In the genomic region with DNA sequence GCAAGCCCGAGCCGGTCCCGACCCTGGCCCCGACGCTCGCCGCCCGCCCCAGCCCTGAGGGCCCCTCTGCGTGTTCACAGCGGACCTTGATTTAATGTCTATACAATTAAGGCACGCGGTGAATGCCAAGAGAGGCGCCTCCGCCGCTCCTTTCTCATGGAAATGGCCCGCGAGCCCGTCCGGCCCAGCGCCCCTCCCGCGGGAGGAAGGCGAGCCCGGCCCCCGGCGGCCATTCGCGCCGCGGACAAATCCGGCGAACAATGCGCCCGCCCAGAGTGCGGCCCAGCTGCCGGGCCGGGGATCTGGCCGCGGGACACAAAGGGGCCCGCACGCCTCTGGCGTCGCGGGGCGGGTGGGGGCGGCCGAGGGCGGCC, we compare ENCODE assay signal across 19 cellular contexts. TPM values are rescaled to one million over a fixed set of nuclear protein-coding genes. Genes with fewer than 3 reads are reported as not detected.
DNase-seq lines count a peak whose midpoint lies in the region; ATAC-seq, FAIRE-seq and TF ChIP-seq lines count a peak whose summit lies in the region.
"Had no signal": no experiment of that assay in that cellular context is flagged by ENCODE, and none has a peak within 500 bp of the region (broad histone marks: within the 10 kb centered on the region; RNA-seq: fewer than 3 reads in every experiment).

No MANE protein-coding gene starts in this region.

- dilution Hi-C loops in endothelial cell of umbilical vein (cut with MboI; ENCODE audit: extremely low pct_ligation_motif_present, low sequenced_read_pairs), result no loop called here

- no peaks in the 10 kb centered on the region for H3K9me3 Mint-ChIP-seq in activated CD8-positive, alpha-beta memory T cell treated with anti-CD3 and anti-CD28 coated beads, Interleukin-2, amount 10 ng/mL, durations not matched to agents 7 days and 5 days (ENCODE audit: low read depth)
- H3K9me3 Mint-ChIP-seq: activated T-cell treated with anti-CD3 and anti-CD28 coated beads, Interleukin-2, amount 50 U/mL, for 24 hours; dendritic cell treated with granulocyte-macrophage colony-stimulating factor and Interleukin-4, amounts not matched to agents 40 ng/mL and 50 ng/mL, for 4 days had no signal

- H3K36me3 Mint-ChIP-seq in activated CD8-positive, alpha-beta memory T cell treated with anti-CD3 and anti-CD28 coated beads, Interleukin-2, amount 10 ng/mL, durations not matched to agents 7 days and 5 days, result no peaks in the 10 kb centered on the region

- H3K27me3 ChIP-seq in HUES6 (ENCODE audit: control insufficient read depth, insufficient read depth, low read length) (peaks cover 74% of the 10 kb centered on the region), endothelial cell of umbilical vein (ENCODE audit: control insufficient read depth in 2 of 2, insufficient read depth in 2 of 2, low read length in 2 of 2) (peaks cover 47 to 61% of the 10 kb centered on the region in 2 experiments), osteoblast (ENCODE audit: insufficient read depth, low read length) (peaks cover 58% of the 10 kb centered on the region), gastroesophageal sphincter (peaks cover 100% of the 10 kb centered on the region), esophagus squamous epithelium (peaks cover 39 to 100% (median 48%) of the 10 kb centered on the region in 4 donors)

- CTCF ChIA-PET in endothelial cell of umbilical vein (lab: Charles Lee), result no interaction called here
- CTCF ChIA-PET in activated CD8-positive, alpha-beta memory T cell treated with anti-CD3 and anti-CD28 coated beads, Interleukin-2, amount 10 ng/mL, durations not matched to agents 7 days and 5 days (lab: Charles Lee), result interaction anchor here (1.0 kb wide), 1 partner anchor 203 kb away, joined by 3 read pairs; no protein-coding TSS in a partner anchor

- no peak overlapping the region for H3K27ac ChIP-seq in HUES6 (ENCODE audit: low read depth, low read length)
- H3K27ac ChIP-seq in endothelial cell of umbilical vein (ENCODE audit: insufficient read depth, low read depth, low read length), result no peak overlapping the region
- H3K27ac ChIP-seq in osteoblast (ENCODE audit: low read depth, low read length), result no peak overlapping the region
- H3K27ac ChIP-seq in gastroesophageal sphincter, result no peak overlapping the region
- H3K27ac ChIP-seq in esophagus squamous epithelium, result no peak overlapping the region
- H3K27ac ChIP-seq: adrenal gland, neutrophil, tibial artery had no signal

- POLR2A ChIA-PET in endothelial cell of umbilical vein (lab: Charles Lee), result no interaction called here

- no peak for TF ChIP-seq CTCF in endothelial cell of umbilical vein (IDR thresholded peaks at IDR 0.05; ENCODE audit: extremely low read depth in 1 of 2, insufficient read depth in 1 of 2, low read depth in 1 of 2, low read length in 2 of 2)
- TF ChIP-seq CTCF in osteoblast (IDR thresholded peaks at IDR 0.05; ENCODE audit: extremely low read depth, low read depth, low read length), result no peak
- TF ChIP-seq CTCF in gastroesophageal sphincter (IDR thresholded peaks at IDR 0.05), result no peak
- TF ChIP-seq CTCF in esophagus squamous epithelium (IDR thresholded peaks at IDR 0.05), result no peak

- no peak overlapping the region for H2AFZ ChIP-seq in endothelial cell of umbilical vein (ENCODE audit: low read depth, low read length)
- H2AFZ ChIP-seq in osteoblast (ENCODE audit: low read length), result no peak overlapping the region

- no peak for TF ChIP-seq EP300 in gastroesophageal sphincter (IDR thresholded peaks at IDR 0.05)

- DNase-seq in DMS53 (lab: John Stamatoyannopoulos, UW) (peak; percentile 43), DMS53 treated with DMSO at 0.1 percent for 48 hours (lab: John Stamatoyannopoulos, UW; ENCODE audit: unreplicated experiment) (no peak), endothelial cell of umbilical vein (ENCODE audit: low read depth, low spot score) (no peak), osteoblast (ENCODE audit: insufficient read length, low spot score, missing footprints) (peak; percentile 87), esophagus squamous epithelium (lab: John Stamatoyannopoulos, UW) (no peak)
- DNase-seq in activated CD8-positive, alpha-beta memory T cell treated with anti-CD3 and anti-CD28 coated beads, Interleukin-2, amount 10 ng/mL, durations not matched to agents 7 days and 5 days, result no peak
- DNase-seq: adrenal gland, DND-41, GOT3, MM.1S, tibial artery had no signal

- H3K9me1 ChIP-seq in endothelial cell of umbilical vein (replicated peaks; ENCODE audit: control insufficient read depth, extremely low read depth, insufficient read depth, low read length), result no peaks in the 10 kb centered on the region

- H3K4me2 ChIP-seq in endothelial cell of umbilical vein (ENCODE audit: insufficient read depth, low read length) (no peak overlapping the region), osteoblast (ENCODE audit: insufficient read depth, low read length) (no peak overlapping the region)

- H3K4me3 ChIP-seq in HUES6 (ENCODE audit: low read depth, low read length) (peak overlapping the region; percentile 67), endothelial cell of umbilical vein (replicated peaks in 1 of 3; ENCODE audit: insufficient read depth in 1 of 3, low read depth in 1 of 3, low read length in 3 of 3) (no peak overlapping the region), osteoblast (ENCODE audit: insufficient read depth, low read length) (no peak overlapping the region), gastroesophageal sphincter (peak overlapping the region in 1 of 2 donors; percentile 34), esophagus squamous epithelium (peak overlapping the region in 2 of 4 donors; percentile 15 to 56)
- H3K4me3 ChIP-seq: tibial artery had no signal

- FAIRE-seq in endothelial cell of umbilical vein (lab: Jason Lieb, UNC), result no peak
- FAIRE-seq: GM12892, RCC 7860 had no signal

- peaks cover 2% of the 10 kb centered on the region for H3K4me1 Mint-ChIP-seq in activated CD8-positive, alpha-beta memory T cell treated with anti-CD3 and anti-CD28 coated beads, Interleukin-2, amount 10 ng/mL, durations not matched to agents 7 days and 5 days

- H3K9ac ChIP-seq in HUES6 (ENCODE audit: low read length) (no peak overlapping the region), endothelial cell of umbilical vein (replicated peaks; ENCODE audit: extremely low read depth, insufficient read depth, low read length) (no peak overlapping the region)

- peaks cover 57% of the 10 kb centered on the region for H3K27me3 Mint-ChIP-seq in activated CD8-positive, alpha-beta memory T cell treated with anti-CD3 and anti-CD28 coated beads, Interleukin-2, amount 10 ng/mL, durations not matched to agents 7 days and 5 days

- BruUV-seq in endothelial cell of umbilical vein (replicated peaks; lab: Mats Ljungman, UMichigan), result no TSS peak

- H3K4me1 ChIP-seq in HUES6 (ENCODE audit: control insufficient read depth, insufficient read depth, low read length) (peaks cover 39% of the 10 kb centered on the region), endothelial cell of umbilical vein (ENCODE audit: control insufficient read depth, extremely low read depth, insufficient read depth, low read length) (no peaks in the 10 kb centered on the region), osteoblast (ENCODE audit: insufficient read depth, low read length) (no peaks in the 10 kb centered on the region), gastroesophageal sphincter (peaks cover 0 to 54% (median 24%) of the 10 kb centered on the region in 3 donors), esophagus squamous epithelium (peaks cover 8 to 52% (median 25%) of the 10 kb centered on the region in 3 donors)

- intact Hi-C loops in endothelial cell of umbilical vein (cut with micrococcal nuclease), result loop anchor here (5.0 kb wide), 1 partner anchor 121 kb away; no protein-coding TSS in a partner anchor
- intact Hi-C loops in esophagus squamous epithelium (cut with DNase I), result no loop called here

- H3K36me3 ChIP-seq in HUES6 (ENCODE audit: control insufficient read depth, insufficient read depth, low read length) (no peaks in the 10 kb centered on the region), endothelial cell of umbilical vein (ENCODE audit: control insufficient read depth in 2 of 2, extremely low read depth in 1 of 2, insufficient read depth in 2 of 2, low read length in 2 of 2) (no peaks in the 10 kb centered on the region), osteoblast (ENCODE audit: insufficient read depth, low read length) (no peaks in the 10 kb centered on the region), gastroesophageal sphincter (no peaks in the 10 kb centered on the region), esophagus squamous epithelium (no peaks in the 10 kb centered on the region)
- H3K36me3 ChIP-seq: adrenal gland, neutrophil, tibial artery had no signal

- H4K20me1 ChIP-seq in endothelial cell of umbilical vein (replicated peaks; ENCODE audit: control insufficient read depth, extremely low read depth, insufficient read depth, low read length) (no peaks in the 10 kb centered on the region), osteoblast (ENCODE audit: insufficient read depth, low read length) (peaks cover 8% of the 10 kb centered on the region)

- no peak overlapping the region for H3K4me3 Mint-ChIP-seq in activated CD8-positive, alpha-beta memory T cell treated with anti-CD3 and anti-CD28 coated beads, Interleukin-2, amount 10 ng/mL, durations not matched to agents 7 days and 5 days

- TF ChIP-seq POLR2A in endothelial cell of umbilical vein (IDR thresholded peaks at IDR 0.05; ENCODE audit: low read depth, low read length), result no peak
- no peak for TF ChIP-seq POLR2A in gastroesophageal sphincter (IDR thresholded peaks at IDR 0.05)
- TF ChIP-seq POLR2A in esophagus squamous epithelium (IDR thresholded peaks at IDR 0.05), result no peak

- H3K27ac Mint-ChIP-seq in activated CD8-positive, alpha-beta memory T cell treated with anti-CD3 and anti-CD28 coated beads, Interleukin-2, amount 10 ng/mL, durations not matched to agents 7 days and 5 days, result no peak overlapping the region
- H3K27ac Mint-ChIP-seq: activated T-cell treated with anti-CD3 and anti-CD28 coated beads, Interleukin-2, amount 50 U/mL, for 24 hours; dendritic cell treated with granulocyte-macrophage colony-stimulating factor and Interleukin-4, amounts not matched to agents 40 ng/mL and 50 ng/mL, for 4 days had no signal

- no peak for ATAC-seq in gastroesophageal sphincter
- ATAC-seq in activated CD8-positive, alpha-beta memory T cell treated with anti-CD3 and anti-CD28 coated beads, Interleukin-2, amount 10 ng/mL, durations not matched to agents 7 days and 5 days, result no peak

- H3K79me2 ChIP-seq in endothelial cell of umbilical vein (ENCODE audit: control insufficient read depth, insufficient read depth, low read length) (no peaks in the 10 kb centered on the region), osteoblast (ENCODE audit: insufficient read depth, low read length) (no peaks in the 10 kb centered on the region)

- no CpG with 5 or more reads among the region's 48 CpGs for WGBS in gastroesophageal sphincter (ENCODE audit: low coverage in 1 of 2), 2 donors
- 0% methylated on average over 2 of the region's 48 CpGs; no CpG with 5 or more reads in 1 of the 2 donors for WGBS in esophagus squamous epithelium, 2 donors

- H3K9me3 ChIP-seq in HUES6 (ENCODE audit: control insufficient read depth, insufficient read depth, low read depth, low read length), result no peaks in the 10 kb centered on the region
- H3K9me3 ChIP-seq in endothelial cell of umbilical vein (replicated peaks; ENCODE audit: control insufficient read depth, insufficient read depth, low read length), result no peaks in the 10 kb centered on the region
- H3K9me3 ChIP-seq in osteoblast (ENCODE audit: low read depth, low read length), result no peaks in the 10 kb centered on the region
- H3K9me3 ChIP-seq in gastroesophageal sphincter, result no peaks in the 10 kb centered on the region
- H3K9me3 ChIP-seq in esophagus squamous epithelium, result no peaks in the 10 kb centered on the region
- H3K9me3 ChIP-seq: adrenal gland, neutrophil, tibial artery had no signal

RNA-seq across cellular contexts. Expression of a gene that starts 37.5 kb away (rescaled TPM):
- 41.1 and 44.4 TPM in 2 replicates for total RNA-seq in endothelial cell of umbilical vein
- polyA plus RNA-seq in endothelial cell of umbilical vein, result 22.3 and 25.2 TPM in 2 replicates
- polyA plus RNA-seq in endothelial cell of umbilical vein (2011; cell fraction: cytosol; rRNA removed), result 27.9 and 28.5 TPM in 2 replicates
- polyA plus RNA-seq in endothelial cell of umbilical vein (2011; cell fraction: nucleus; rRNA removed), result 29.8 and 37.1 TPM in 2 replicates
- polyA plus RNA-seq in endothelial cell of umbilical vein (2012), result 35.4 and 36.5 TPM in 2 replicates
- 24.0 and 28.1 TPM in 2 replicates for polyA minus RNA-seq in endothelial cell of umbilical vein
- 41.0 TPM for polyA minus RNA-seq in endothelial cell of umbilical vein (2011; cell fraction: cytosol; rRNA and poly(A)+ RNA removed)
- 13.5 and 13.8 TPM in 2 replicates for polyA minus RNA-seq in endothelial cell of umbilical vein (2011; cell fraction: nucleus; rRNA and poly(A)+ RNA removed)
- 23.9 and 26.8 TPM in 2 replicates for total RNA-seq in osteoblast
- 10 to 100 TPM; 20.2 to 35.8 (median 34.2) TPM for total RNA-seq in gastroesophageal sphincter
- 10 to 100 TPM; 37.2 to 42.6 TPM for total RNA-seq in activated CD8-positive, alpha-beta memory T cell treated with anti-CD3 and anti-CD28 coated beads, Interleukin-2, amount 10 ng/mL, durations not matched to agents 7 days and 5 days
- total RNA-seq in esophagus squamous epithelium, result 10 to 100 TPM; 19.9 to 29.2 (median 22.9) TPM

RNA-seq across cellular contexts. Expression of a gene that starts 57.3 kb away (rescaled TPM):
- not detected in 2 replicates for total RNA-seq in endothelial cell of umbilical vein
- not detected in 2 replicates for polyA plus RNA-seq in endothelial cell of umbilical vein
- polyA plus RNA-seq in endothelial cell of umbilical vein (2011; cell fraction: cytosol; rRNA removed), result not detected in 2 replicates
- not detected in 2 replicates for polyA plus RNA-seq in endothelial cell of umbilical vein (2011; cell fraction: nucleus; rRNA removed)
- polyA plus RNA-seq in endothelial cell of umbilical vein (2012), result not detected in 2 replicates
- polyA minus RNA-seq in endothelial cell of umbilical vein, result not detected in 2 replicates
- polyA minus RNA-seq in endothelial cell of umbilical vein (2011; cell fraction: cytosol; rRNA and poly(A)+ RNA removed), result not detected
- polyA minus RNA-seq in endothelial cell of umbilical vein (2011; cell fraction: nucleus; rRNA and poly(A)+ RNA removed), result not detected in 2 replicates
- total RNA-seq in osteoblast, result under 0.01 and 0.29 TPM in 2 replicates
- total RNA-seq in gastroesophageal sphincter, result not detected
- not detected for total RNA-seq in activated CD8-positive, alpha-beta memory T cell treated with anti-CD3 and anti-CD28 coated beads, Interleukin-2, amount 10 ng/mL, durations not matched to agents 7 days and 5 days
- under 1 TPM in 1 of 4 donors, not detected in 3; 0.57 TPM for total RNA-seq in esophagus squamous epithelium
- polyA plus RNA-seq: liver had no signal

Comparison
In these comparisons a context has a peak if more than half of its experiments do, and no peak if none do; other contexts are left out.
1. DNase-seq: peak in DMS53 (single experiment) and osteoblast (single experiment); none in DMS53 treated with DMSO at 0.1 percent for 48 hours (single experiment), endothelial cell of umbilical vein (single experiment), activated CD8-positive, alpha-beta memory T cell treated with anti-CD3 and anti-CD28 coated beads, Interleukin-2, amount 10 ng/mL, durations not matched to agents 7 days and 5 days (single experiment) and esophagus squamous epithelium (single experiment).